10 cellular contexts compared by ENCODE assay signal in the genomic region with DNA sequence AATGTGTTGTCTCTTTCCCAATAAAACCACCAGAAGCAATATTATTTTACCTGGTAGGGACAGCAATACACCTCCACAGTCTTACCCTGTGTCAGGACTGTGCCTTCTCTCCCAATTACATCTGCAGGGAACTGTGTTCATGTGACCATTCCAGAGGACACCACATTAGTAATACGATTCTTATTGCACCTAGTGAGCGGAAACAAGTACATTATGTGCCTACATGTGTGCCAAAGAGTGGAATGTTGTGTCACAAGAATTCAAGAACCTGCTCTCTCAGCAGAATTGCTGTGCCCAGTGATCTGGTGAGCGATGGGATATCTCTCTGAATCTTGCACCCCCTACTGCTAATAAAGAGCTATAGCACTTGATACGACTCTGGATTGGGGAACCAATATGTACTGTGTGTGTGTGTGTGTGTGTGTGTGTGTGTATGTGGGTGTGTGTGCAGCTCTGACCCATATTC. TPM values are rescaled to one million over a fixed set of nuclear protein-coding genes. Genes with fewer than 3 reads are reported as not detected.
DNase-seq lines count a peak whose midpoint lies in the region; TF ChIP-seq lines count a peak whose summit lies in the region.
"Had no signal": no experiment of that assay in that cellular context is flagged by ENCODE, and none has a peak within 500 bp of the region (broad histone marks: within the 10 kb centered on the region; RNA-seq: fewer than 3 reads in every experiment).

No MANE protein-coding gene starts in this region.

- POLR2A ChIA-PET in RWPE1 (lab: Yijun Ruan, JAX; ENCODE audit: low non-redundant PET), result no interaction called here

- DNase-seq in ACHN (peak; percentile 42), RWPE1 (ENCODE audit: low spot score) (peak; percentile 14), foreskin melanocyte (peak; percentile 37), OCI-M2 (lab: John Stamatoyannopoulos, UW; ENCODE audit: unreplicated experiment) (no peak), G401 (ENCODE audit: low spot score) (no peak)
- DNase-seq in activated effector memory CD4-positive, alpha-beta T cell treated with anti-CD3 and anti-CD28 coated beads, Interleukin-2, amount 50 U/mL, for 16 hours, result no peak
- no peak for DNase-seq in activated effector memory CD4-positive, alpha-beta T cell treated with Interleukin-2 at 50 U/mL for 16 hours
- DNase-seq: activated CD4-positive, CD25-positive, alpha-beta regulatory T cell had no signal

- CTCF ChIA-PET in RWPE1 (lab: Yijun Ruan, JAX), result interaction anchor here (0.5 to 1.2 kb wide), 2 partner anchors 23 to 1217 kb away, joined by 3 read pairs; no protein-coding TSS in a partner anchor

- in situ Hi-C loops in ACHN (cut with HindIII; ENCODE audit: low pct_ligation_motif_present, low pct_unique_long_range_greater_than_20kb, low sequenced_read_pairs) (no loop called here), G401 (cut with HindIII; ENCODE audit: low sequenced_read_pairs) (no loop called here)

- no peak overlapping the region for H3K27ac ChIP-seq in RWPE1
- H3K27ac ChIP-seq: right atrium auricular region had no signal

- TF ChIP-seq CTCF in GM12874 (IDR thresholded peaks at IDR 0.05; ENCODE audit: insufficient read depth, low read depth, low read length), result peak; percentile 43; the same call in 1 of the 2 replicates
- no peak for TF ChIP-seq CTCF in RWPE1 (conservative IDR thresholded peaks at IDR 0.05; ENCODE audit: low read depth)

RNA-seq across cellular contexts. Expression of gene FOXC1, which starts 57.4 kb away (rescaled TPM):
- total RNA-seq in G401 (2014; rRNA removed; shearing (Covaris generic)), result 10.2 and 11.4 TPM in 2 replicates

Comparison
In these comparisons a context has a peak if more than half of its experiments do, and no peak if none do; other contexts are left out.
1. DNase-seq: peak in ACHN (single experiment), RWPE1 (single experiment) and foreskin melanocyte (single experiment); none in OCI-M2 (single experiment), activated effector memory CD4-positive, alpha-beta T cell treated with anti-CD3 and anti-CD28 coated beads, Interleukin-2, amount 50 U/mL, for 16 hours (single experiment), activated effector memory CD4-positive, alpha-beta T cell treated with Interleukin-2 at 50 U/mL for 16 hours (single experiment) and G401 (single experiment).